In the genomic region with DNA sequence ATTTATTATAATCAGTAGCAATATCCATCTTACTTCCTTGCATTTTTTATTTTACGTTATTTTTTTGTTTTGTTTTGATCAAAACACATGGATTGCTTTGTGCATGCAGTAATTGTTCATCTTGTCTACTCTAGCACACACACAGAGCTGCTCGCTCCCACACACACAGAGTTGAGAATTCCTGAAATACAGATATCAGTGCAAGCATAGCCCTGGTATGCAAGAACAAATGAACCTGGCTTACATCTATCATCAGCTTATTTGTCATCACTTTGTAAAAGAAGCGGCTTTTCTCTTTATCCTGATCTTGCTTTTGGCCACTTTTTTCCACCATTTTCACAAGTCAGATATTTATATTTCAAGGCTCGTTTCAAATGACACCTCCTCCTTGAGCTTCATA, we compare ENCODE assay signal across 35 cellular contexts.
"Had no signal": no experiment of that assay in that cellular context is flagged by ENCODE, and none has a peak within 500 bp of the region (broad histone marks: within the 10 kb centered on the region; RNA-seq: fewer than 3 reads in every experiment).

No MANE protein-coding gene starts in this region.

- H3K4me3 Mint-ChIP-seq: activated B cell treated with CpG ODN at 0.5 μM for 24 hours; activated CD4-positive, alpha-beta memory T cell treated with anti-CD3 and anti-CD28 coated beads for 36 hours; activated naive CD4-positive, alpha-beta T cell treated with anti-CD3 and anti-CD28 coated beads for 36 hours; activated T-cell treated with anti-CD3 and anti-CD28 coated beads, Interleukin-2, amount 50 U/mL, for 4 hours; activated T-helper 1 cell treated with anti-CD3 and anti-CD28 coated beads, Interleukin-12 subunit alpha, Interleukin-12 subunit beta, Interleukin-2, Interleukin-4 antibody, amounts not matched to agents 30 ng/mL and 10 ng/mL and 1 ng/mL, durations not matched to agents 14 hours and 24 hours and 36 hours; brain had no signal

- H3K27me3 ChIP-seq: adrenal gland, SJSA1 had no signal

- DNase-seq: activated B cell treated with CpG ODN at 0.5 μM for 24 hours; activated CD4-positive, alpha-beta memory T cell treated with anti-CD3 and anti-CD28 coated beads for 36 hours; activated CD4-positive, alpha-beta T cell treated with anti-CD3 and anti-CD28 coated beads for 4 hours; activated CD4-positive, alpha-beta T cell treated with anti-CD3 and anti-CD28 coated beads, Interleukin-2, amount 50 U/mL, for 1 hour; activated CD4-positive, CD25-positive, alpha-beta regulatory T cell treated with anti-CD3 and anti-CD28 coated beads, Interleukin-2, amount 50 U/mL, for 72 hours; activated CD8-positive, alpha-beta memory T cell treated with anti-CD3 and anti-CD28 coated beads, Interleukin-2, amount 50 U/mL, for 4 hours; activated gamma-delta T cell treated with Interleukin-2 at 50 U/mL for 16 hours; activated naive CD4-positive, alpha-beta T cell treated with anti-CD3 and anti-CD28 coated beads for 36 hours; activated T-cell treated with anti-CD3 and anti-CD28 coated beads for 4 hours; activated T-cell treated with anti-CD3 and anti-CD28 coated beads, Interleukin-2, amount 50 U/mL, for 4 hours; adrenal gland; anterior cingulate cortex; central memory CD4-positive, alpha-beta T cell; NCI-H1105; NCI-H1417 treated with DMSO at 0.1 percent for 48 hours; NCI-H187 treated with DMSO at 0.1 percent for 48 hours; NCI-H2081; NCI-H2171 treated with DMSO at 0.1 percent for 48 hours; NCI-H2227 treated with DMSO at 0.1 percent for 48 hours; NCI-H446 treated with DMSO at 0.1 percent for 48 hours; NCI-H524; NCI-H69; NCI-H82; SHP77 treated with DMSO at 0.1 percent for 48 hours; SW 1271; T-helper 1 cell; T-helper 2 cell; T-helper 9 cell had no signal

- H3K4me1 ChIP-seq: adrenal gland, SJSA1 had no signal

- ATAC-seq: activated naive CD4-positive, alpha-beta T cell treated with anti-CD3 and anti-CD28 coated beads, Interleukin-2, amount 50 U/mL, for 72 hours; activated T-cell treated with anti-CD3 and anti-CD28 coated beads, Interleukin-2, amount 50 U/mL, for 4 hours; Panc1 had no signal

- FAIRE-seq: bronchial epithelial cell had no signal

- H3K27ac Mint-ChIP-seq: activated B cell treated with CpG ODN at 0.5 μM for 24 hours; activated CD4-positive, alpha-beta memory T cell treated with anti-CD3 and anti-CD28 coated beads for 36 hours; activated naive CD4-positive, alpha-beta T cell treated with anti-CD3 and anti-CD28 coated beads for 36 hours; activated naive CD4-positive, alpha-beta T cell treated with anti-CD3 and anti-CD28 coated beads, Interleukin-2, amount 50 U/mL, for 72 hours; activated T-helper 1 cell treated with anti-CD3 and anti-CD28 coated beads, Interleukin-12 subunit alpha, Interleukin-12 subunit beta, Interleukin-2, Interleukin-4 antibody, amounts not matched to agents 30 ng/mL and 10 ng/mL and 1 ng/mL, durations not matched to agents 14 hours and 24 hours and 36 hours; brain had no signal

- H3K9me3 Mint-ChIP-seq: activated B cell treated with CpG ODN at 0.5 μM for 24 hours; activated T-helper 1 cell treated with anti-CD3 and anti-CD28 coated beads, Interleukin-12 subunit alpha, Interleukin-12 subunit beta, Interleukin-2, Interleukin-4 antibody, amounts not matched to agents 30 ng/mL and 10 ng/mL and 1 ng/mL, durations not matched to agents 14 hours and 24 hours and 36 hours had no signal

- H3K36me3 ChIP-seq: adrenal gland, SJSA1 had no signal

- H3K4me1 Mint-ChIP-seq: activated B cell treated with CpG ODN at 0.5 μM for 24 hours, brain had no signal

- H3K27ac ChIP-seq: adrenal gland, SJSA1, VCaP had no signal

- H3K36me3 Mint-ChIP-seq: activated CD4-positive, alpha-beta memory T cell treated with anti-CD3 and anti-CD28 coated beads for 36 hours; activated naive CD4-positive, alpha-beta T cell treated with anti-CD3 and anti-CD28 coated beads, Interleukin-2, amount 50 U/mL, for 72 hours; brain had no signal

- H3K27me3 Mint-ChIP-seq: activated B cell treated with CpG ODN at 0.5 μM for 24 hours; activated CD4-positive, alpha-beta memory T cell treated with anti-CD3 and anti-CD28 coated beads for 36 hours; brain had no signal

- H3K9me3 ChIP-seq: adrenal gland had no signal

- H3K4me3 ChIP-seq: adrenal gland, SJSA1 had no signal
